ENCODE assay signal across 9 cellular contexts in the genomic region with DNA sequence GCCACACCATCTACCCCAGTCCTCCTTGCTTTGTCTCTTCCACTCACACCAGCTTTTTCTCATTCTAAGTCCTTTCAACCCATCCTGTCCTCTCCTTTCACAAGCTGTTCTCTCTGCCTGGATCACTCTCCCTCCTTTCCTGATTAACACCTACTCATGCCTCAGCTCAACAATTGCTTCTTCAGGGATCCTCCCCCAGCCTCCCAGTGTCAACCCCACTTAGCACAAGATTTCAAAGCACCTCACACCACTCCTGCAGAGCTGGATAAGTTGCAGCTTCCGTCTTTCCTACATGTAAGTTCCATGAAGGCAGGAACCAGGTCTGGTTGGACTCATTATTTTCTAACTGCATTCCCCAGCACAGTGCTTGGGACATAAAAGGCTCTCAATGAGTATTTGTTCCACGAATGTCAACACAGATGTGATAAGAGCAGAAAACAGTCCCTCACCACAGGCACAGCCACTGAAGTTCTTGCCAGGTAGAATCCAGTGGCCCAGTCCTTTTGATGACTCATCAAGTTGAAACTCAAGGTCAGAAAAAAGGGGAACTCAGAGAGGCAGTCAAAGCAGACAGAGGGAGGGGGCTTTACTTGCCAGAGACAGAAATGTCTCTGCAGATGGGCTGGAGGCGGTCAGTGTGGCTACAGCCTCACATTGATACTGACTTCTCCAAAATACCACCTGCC.
DNase-seq lines count a peak whose midpoint lies in the region; ATAC-seq, FAIRE-seq and TF ChIP-seq lines count a peak whose summit lies in the region.
"Had no signal": no experiment of that assay in that cellular context is flagged by ENCODE, and none has a peak within 500 bp of the region (broad histone marks: within the 10 kb centered on the region; RNA-seq: fewer than 3 reads in every experiment).

No MANE protein-coding gene starts in this region.

- intact Hi-C loops in CD14-positive monocyte (cut with micrococcal nuclease) = loop anchor here in 1 of 2 donors (10.0 kb wide), 1 partner anchor 98 kb away; no protein-coding TSS in a partner anchor
- intact Hi-C loops in lower leg skin (cut with DNase I; ENCODE audit: low total_unique reads) = no loop called here

- DNase-seq in CD14-positive monocyte (ENCODE audit: low spot score) (peak; percentile 64), DMS79 treated with DMSO at 0.1 percent for 48 hours (lab: John Stamatoyannopoulos, UW) (no peak), D721Med (ENCODE audit: insufficient read length, low spot score) (no peak), ureter (ENCODE audit: low spot score) (no peak), lower leg skin (ENCODE audit: low spot score in 2 of 2) (no peak)
- peak; percentile 23 for DNase-seq in T-helper 2 cell treated with Interferon-gamma antibody and Interleukin-4, amounts not matched to agents 5 μg/mL and 100 μg/mL, for 36 hours (ENCODE audit: low spot score)

- WGBS in lower leg skin, 2 donors = 65 to 70% methylated on average over 3 of the region's 3 CpGs

- TF ChIP-seq POLR2A in lower leg skin (IDR thresholded peaks at IDR 0.05) = no peak

- peaks cover 0 to 3% (median 0%) of the 10 kb centered on the region in 3 donors for H3K27me3 Mint-ChIP-seq in CD14-positive monocyte (ENCODE audit: low read depth in 3 of 3)
- no peaks in the 10 kb centered on the region for H3K27me3 Mint-ChIP-seq in T-helper 2 cell treated with Interferon-gamma antibody and Interleukin-4, amounts not matched to agents 5 μg/mL and 100 μg/mL, for 36 hours (ENCODE audit: low read depth)

- FAIRE-seq in D721Med (lab: Jason Lieb, UNC) = no peak
- FAIRE-seq: G401.6 had no signal

- peaks cover 0 to 3% (median 0%) of the 10 kb centered on the region in 7 donors for H3K9me3 Mint-ChIP-seq in CD14-positive monocyte
- no peaks in the 10 kb centered on the region for H3K9me3 Mint-ChIP-seq in T-helper 2 cell treated with Interferon-gamma antibody and Interleukin-4, amounts not matched to agents 5 μg/mL and 100 μg/mL, for 36 hours

- TF ChIP-seq CTCF in CD14-positive monocyte (IDR thresholded peaks at IDR 0.05) = no peak
- no peak for TF ChIP-seq CTCF in D721Med (IDR thresholded peaks at IDR 0.05; ENCODE audit: insufficient read depth, missing control alignments)
- no peak for TF ChIP-seq CTCF in lower leg skin (IDR thresholded peaks at IDR 0.05)

- peaks cover 25% of the 10 kb centered on the region for H3K4me1 Mint-ChIP-seq in CD14-positive monocyte
- H3K4me1 Mint-ChIP-seq in T-helper 2 cell treated with Interferon-gamma antibody and Interleukin-4, amounts not matched to agents 5 μg/mL and 100 μg/mL, for 36 hours (ENCODE audit: low read depth) = peaks cover 19% of the 10 kb centered on the region

- H3K4me3 Mint-ChIP-seq in CD14-positive monocyte = no peak overlapping the region
- no peak overlapping the region for H3K4me3 Mint-ChIP-seq in T-helper 2 cell treated with Interferon-gamma antibody and Interleukin-4, amounts not matched to agents 5 μg/mL and 100 μg/mL, for 36 hours

- no peaks in the 10 kb centered on the region for H3K36me3 Mint-ChIP-seq in CD14-positive monocyte
- peaks cover 4% of the 10 kb centered on the region for H3K36me3 Mint-ChIP-seq in T-helper 2 cell treated with Interferon-gamma antibody and Interleukin-4, amounts not matched to agents 5 μg/mL and 100 μg/mL, for 36 hours (ENCODE audit: low read depth)

- no peak overlapping the region for H3K4me3 ChIP-seq in lower leg skin (ENCODE audit: low read depth, poor library complexity, severe bottlenecking)

- ATAC-seq in GM19372 (IDR thresholded peaks at IDR 0.05; ENCODE audit: low read depth, unreplicated experiment) (peak; percentile 87), HG03139 (IDR thresholded peaks at IDR 0.05; ENCODE audit: unreplicated experiment) (peak; percentile 77)

- peak overlapping the region; percentile 1 to 77 (median 41) for H3K27ac Mint-ChIP-seq in CD14-positive monocyte
- peak overlapping the region; percentile 4 for H3K27ac Mint-ChIP-seq in T-helper 2 cell treated with Interferon-gamma antibody and Interleukin-4, amounts not matched to agents 5 μg/mL and 100 μg/mL, for 36 hours

Comparison
In these comparisons a context has a peak if more than half of its experiments do, and no peak if none do; other contexts are left out.
1. DNase-seq: peak in CD14-positive monocyte (single experiment) and T-helper 2 cell treated with Interferon-gamma antibody and Interleukin-4, amounts not matched to agents 5 μg/mL and 100 μg/mL, for 36 hours (single experiment); none in DMS79 treated with DMSO at 0.1 percent for 48 hours (single experiment), D721Med (single experiment), ureter (single experiment) and lower leg skin (0 of 2).